Comparison of ENCODE assay signal across 8 cellular contexts in genomic region chr15:75023194-75024101, GRCh38. TPM values are rescaled to one million over a fixed set of nuclear protein-coding genes. Genes with fewer than 3 reads are reported as not detected.
DNase-seq lines count a peak whose midpoint lies in the region; ATAC-seq, FAIRE-seq and TF ChIP-seq lines count a peak whose summit lies in the region.

PPCDC (plus strand) TSS chr15:75023590; CDS start chr15:75028319, 4,729 bp downstream.

- H3K4me3 ChIP-seq in OCI-LY3 (ENCODE audit: low read length), result peak within 1 kb of the TSS; percentile 93

- H3K9ac ChIP-seq in OCI-LY3 (ENCODE audit: low read length), result peak within 1 kb of the TSS; percentile 97

- CTCF ChIA-PET in Calu3 (lab: Charles Lee), result interaction anchor here (0.6 to 1.2 kb wide), 11 partner anchors 9 to 1108 kb away, joined by 3 to 7 read pairs (median 5); partner anchors contain the start of genes C15orf39 and ULK3

- peak; percentile 98 for DNase-seq in Calu3
- peak; percentile 99 for DNase-seq in HuH-7 (ENCODE audit: low spot score)
- peak; percentile 96 for DNase-seq in activated CD8-positive, alpha-beta memory T cell treated with anti-CD3 and anti-CD28 coated beads, Interleukin-2, amount 50 U/mL, for 48 hours
- DNase-seq in mesothelial cell of epicardium (ENCODE audit: low spot score in 2 of 2, unreplicated experiment in 2 of 2), result peak; percentile 90 to 94
- peak; percentile 92 to 93 for DNase-seq in stimulated activated CD8-positive, alpha-beta memory T cell treated with anti-CD3 and anti-CD28 coated beads, Interleukin-15, amount 100 ng/mL, for 48 hours (ENCODE audit: low read depth in 2 of 2)

- H3K4me2 ChIP-seq in OCI-LY3 (ENCODE audit: low read length), result peak within 1 kb of the TSS; percentile 85

- H4K20me1 ChIP-seq in OCI-LY3 (ENCODE audit: insufficient read depth, low read length), result no peaks in the 10 kb centered on the region

- H3K4me1 Mint-ChIP-seq in Calu3 (ENCODE audit: low read depth, unreplicated experiment), result peaks cover 20% of the 10 kb centered on the region
- H3K4me1 Mint-ChIP-seq in mesothelial cell of epicardium, result peaks cover 11% of the 10 kb centered on the region

- H3K36me3 ChIP-seq in OCI-LY3 (replicated peaks; ENCODE audit: low read depth, low read length), result peaks cover 4% of the 10 kb centered on the region

- BruUV-seq in Calu3 (replicated peaks; lab: Mats Ljungman, UMichigan), result TSS peak; percentile 86

- H3K9me3 Mint-ChIP-seq in Calu3 (ENCODE audit: low read depth, unreplicated experiment), result no peaks in the 10 kb centered on the region
- H3K9me3 Mint-ChIP-seq in mesothelial cell of epicardium, result no peaks in the 10 kb centered on the region

- H3K27me3 Mint-ChIP-seq in Calu3 (ENCODE audit: unreplicated experiment), result no peaks in the 10 kb centered on the region
- H3K27me3 Mint-ChIP-seq in mesothelial cell of epicardium (ENCODE audit: low read depth), result no peaks in the 10 kb centered on the region

- peak within 1 kb of the TSS; percentile 81 for H2AFZ ChIP-seq in OCI-LY3 (ENCODE audit: low read depth, low read length)

- H3K27me3 ChIP-seq in OCI-LY3 (ENCODE audit: low read depth, low read length), result no peaks in the 10 kb centered on the region

- H3K4me3 Mint-ChIP-seq in Calu3 (ENCODE audit: low read depth, unreplicated experiment), result peak within 1 kb of the TSS; percentile 94
- peak within 1 kb of the TSS; percentile 98 for H3K4me3 Mint-ChIP-seq in mesothelial cell of epicardium

- H3K27ac Mint-ChIP-seq in Calu3 (ENCODE audit: unreplicated experiment), result peak within 1 kb of the TSS; percentile 97
- H3K27ac Mint-ChIP-seq in mesothelial cell of epicardium, result peak within 1 kb of the TSS; percentile 96

- FAIRE-seq in endometrium (lab: Jason Lieb, UNC), result peak; percentile 92

- H3K79me2 ChIP-seq in OCI-LY3 (ENCODE audit: low read length), result peaks cover 10% of the 10 kb centered on the region

- H3K9me3 ChIP-seq in OCI-LY3 (ENCODE audit: insufficient read depth, low read length), result no peaks in the 10 kb centered on the region

- H3K4me1 ChIP-seq in OCI-LY3 (ENCODE audit: low read length), result peaks cover 10% of the 10 kb centered on the region; the same call in 1 of the 2 replicates

- H3K36me3 Mint-ChIP-seq in Calu3 (ENCODE audit: insufficient read depth, unreplicated experiment), result peaks cover 18% of the 10 kb centered on the region
- peaks cover 6% of the 10 kb centered on the region for H3K36me3 Mint-ChIP-seq in mesothelial cell of epicardium

- intact Hi-C loops in Calu3 (cut with micrococcal nuclease; ENCODE audit: unreplicated experiment), result no loop called here

- peak within 1 kb of the TSS; percentile 63 for H3K27ac ChIP-seq in OCI-LY3 (ENCODE audit: low read length)

- TF ChIP-seq CTCF in Calu3 (IDR thresholded peaks at IDR 0.05; ENCODE audit: unreplicated experiment) (no peak), OCI-LY3 (IDR thresholded peaks at IDR 0.05; ENCODE audit: low read depth, low read length) (no peak), mesothelial cell of epicardium (IDR thresholded peaks at IDR 0.05; ENCODE audit: unreplicated experiment) (no peak)

- peak; percentile 86 for ATAC-seq in GM21515 (IDR thresholded peaks at IDR 0.05; ENCODE audit: unreplicated experiment)

RNA-seq across cellular contexts. Expression of gene PPCDC, which starts in this region (rescaled TPM):
- 23.4 and 24.4 TPM in 2 replicates for total RNA-seq in Calu3 (2022)
- total RNA-seq in mesothelial cell of epicardium, result 16.0 to 18.4 TPM (median 17.2 TPM) in 3 replicates

Comparison
In these comparisons a context has a peak if more than half of its experiments do, and no peak if none do; other contexts are left out.
1. Peak in every context shown above with its lines: DNase-seq, ATAC-seq, H3K4me3 ChIP-seq and H3K27ac ChIP-seq.